In the genomic region with DNA sequence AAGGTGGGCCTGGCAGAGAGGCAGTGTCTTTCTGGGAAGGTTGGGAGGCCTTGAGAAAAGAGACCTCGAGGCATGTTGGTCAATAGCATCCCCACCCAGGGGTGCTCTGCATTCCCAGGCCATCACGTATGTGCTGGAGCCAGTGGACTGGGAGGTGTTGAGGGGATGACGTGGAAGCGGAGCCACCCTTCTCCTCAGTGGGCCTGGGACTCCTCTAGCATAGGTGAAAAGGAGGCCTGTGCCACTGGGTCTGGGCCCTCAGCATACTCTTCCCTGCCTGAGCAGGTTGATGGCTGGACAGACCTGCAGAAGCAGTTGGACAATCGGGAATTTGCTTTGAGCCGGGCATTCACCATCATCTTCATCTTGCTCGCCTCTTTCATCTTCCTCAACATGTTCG, we compare ENCODE assay signal across 16 cellular contexts. TPM values are rescaled to one million over a fixed set of nuclear protein-coding genes. Genes with fewer than 3 reads are reported as not detected.
DNase-seq lines count a peak whose midpoint lies in the region; ATAC-seq and TF ChIP-seq lines count a peak whose summit lies in the region.
"Had no signal": no experiment of that assay in that cellular context is flagged by ENCODE, and none has a peak within 500 bp of the region (broad histone marks: within the 10 kb centered on the region; RNA-seq: fewer than 3 reads in every experiment).

No MANE protein-coding gene starts in this region.

- peak; percentile 64 for DNase-seq in cardiac septum (ENCODE audit: low spot score)
- no peak for DNase-seq in right atrium auricular region (ENCODE audit: low spot score)
- DNase-seq in esophagus muscularis mucosa (ENCODE audit: extremely low spot score) = peak; percentile 77
- DNase-seq in sciatic nerve (ENCODE audit: low spot score) = peak; percentile 30
- DNase-seq in trophoblast cell = no peak
- DNase-seq in esophagus squamous epithelium (lab: John Stamatoyannopoulos, UW) = no peak
- DNase-seq: 8988T; CD4-positive, CD25-positive, alpha-beta regulatory T cell; DMS79; IMR-90 had no signal

- H3K9ac ChIP-seq in trophoblast cell (ENCODE audit: low read length) = no peak overlapping the region
- H3K9ac ChIP-seq: BLaER1 treated with 17β-estradiol and CSF1 and Interleukin-3, amounts not matched to agents 10 nM and 100 nM had no signal

- H2BK5ac ChIP-seq in trophoblast cell (ENCODE audit: low read depth, low read length, poor library complexity) = no peak overlapping the region

- H3K27me3 ChIP-seq in right atrium auricular region = no peaks in the 10 kb centered on the region
- H3K27me3 ChIP-seq in esophagus muscularis mucosa = no peaks in the 10 kb centered on the region
- no peaks in the 10 kb centered on the region for H3K27me3 ChIP-seq in trophoblast cell (ENCODE audit: insufficient read depth, low read length)
- no peaks in the 10 kb centered on the region for H3K27me3 ChIP-seq in esophagus squamous epithelium
- H3K27me3 ChIP-seq: BLaER1 treated with 17β-estradiol and CSF1 and Interleukin-3, amounts not matched to agents 10 nM and 100 nM had no signal

- intact Hi-C loops in cardiac septum (cut with DNase I) = no loop called here
- intact Hi-C loops in esophagus muscularis mucosa (cut with DNase I) = no loop called here
- intact Hi-C loops in sciatic nerve (cut with DNase I) = no loop called here
- intact Hi-C loops in esophagus squamous epithelium (cut with DNase I) = no loop called here

- no peak overlapping the region for H3K14ac ChIP-seq in trophoblast cell (ENCODE audit: low read length)

- H3K79me1 ChIP-seq in trophoblast cell (ENCODE audit: low read length) = no peaks in the 10 kb centered on the region

- no peak overlapping the region for H4K91ac ChIP-seq in trophoblast cell (ENCODE audit: low read depth, low read length)

- TF ChIP-seq EP300 in esophagus muscularis mucosa (IDR thresholded peaks at IDR 0.05) = no peak

- no peak overlapping the region for H3K4ac ChIP-seq in trophoblast cell (ENCODE audit: low read depth, low read length)

- H4K12ac ChIP-seq in trophoblast cell (ENCODE audit: low read depth, low read length) = no peak overlapping the region

- H4K8ac ChIP-seq in trophoblast cell (ENCODE audit: low read depth, low read length) = no peak overlapping the region

- no peak for TF ChIP-seq CTCF in right atrium auricular region (IDR thresholded peaks at IDR 0.05)
- no peak for TF ChIP-seq CTCF in esophagus muscularis mucosa (IDR thresholded peaks at IDR 0.05)
- TF ChIP-seq CTCF in esophagus squamous epithelium (IDR thresholded peaks at IDR 0.05) = no peak

- no peak overlapping the region for H3K4me2 ChIP-seq in trophoblast cell (ENCODE audit: low read length)
- H3K4me2 ChIP-seq: BLaER1 treated with 17β-estradiol and CSF1 and Interleukin-3, amounts not matched to agents 10 nM and 100 nM had no signal

- H3K23ac ChIP-seq in trophoblast cell (ENCODE audit: low read length) = no peak overlapping the region

- H2BK120ac ChIP-seq in trophoblast cell (ENCODE audit: insufficient read depth, low read length, poor library complexity) = no peak overlapping the region

- H3K4me1 ChIP-seq in right atrium auricular region (no peaks in the 10 kb centered on the region), esophagus muscularis mucosa (peaks cover 8 to 17% (median 11%) of the 10 kb centered on the region in 4 donors), trophoblast cell (ENCODE audit: control insufficient read depth in 1 of 2, insufficient read depth in 2 of 2, low read length in 2 of 2) (no peaks in the 10 kb centered on the region), esophagus squamous epithelium (peaks cover 3 to 14% (median 10%) of the 10 kb centered on the region in 3 donors)
- H3K4me1 ChIP-seq: BLaER1 treated with 17β-estradiol and CSF1 and Interleukin-3, amounts not matched to agents 10 nM and 100 nM had no signal

- H3K36me3 ChIP-seq in right atrium auricular region = no peaks in the 10 kb centered on the region
- H3K36me3 ChIP-seq in esophagus muscularis mucosa = no peaks in the 10 kb centered on the region
- no peaks in the 10 kb centered on the region for H3K36me3 ChIP-seq in trophoblast cell (ENCODE audit: control insufficient read depth in 1 of 2, insufficient read depth in 2 of 2, low read length in 2 of 2)
- H3K36me3 ChIP-seq in esophagus squamous epithelium = peaks cover 0 to 6% (median 0%) of the 10 kb centered on the region in 3 donors

- ATAC-seq in sciatic nerve (no peak), HG02970 (IDR thresholded peaks at IDR 0.05; ENCODE audit: low FRiP score, unreplicated experiment) (no peak)
- ATAC-seq: HCT116 had no signal

- 85% methylated on average over 7 of the region's 8 CpGs for WGBS in esophagus muscularis mucosa
- no CpG with 5 or more reads among the region's 8 CpGs for WGBS in trophoblast cell (ENCODE audit: extremely low coverage, insufficient coverage, insufficient read length)
- 88 to 100% methylated on average over 4 to 6 of the region's 8 CpGs for WGBS in esophagus squamous epithelium, 2 donors

- H3K9me3 ChIP-seq in right atrium auricular region = no peaks in the 10 kb centered on the region
- H3K9me3 ChIP-seq in esophagus muscularis mucosa = no peaks in the 10 kb centered on the region
- no peaks in the 10 kb centered on the region for H3K9me3 ChIP-seq in trophoblast cell (ENCODE audit: insufficient read depth, low read depth, low read length)
- H3K9me3 ChIP-seq in esophagus squamous epithelium = no peaks in the 10 kb centered on the region
- H3K9me3 ChIP-seq: BLaER1 treated with 17β-estradiol and CSF1 and Interleukin-3, amounts not matched to agents 10 nM and 100 nM had no signal

- H2AFZ ChIP-seq in trophoblast cell (ENCODE audit: insufficient read depth, low read length, poor library complexity) = no peak overlapping the region

- H3K79me2 ChIP-seq in trophoblast cell (ENCODE audit: control insufficient read depth, insufficient read depth, low read length, poor library complexity) = no peaks in the 10 kb centered on the region

- no peak overlapping the region for H3K18ac ChIP-seq in trophoblast cell (ENCODE audit: low read length)

- H3K4me3 ChIP-seq in right atrium auricular region (no peak overlapping the region), esophagus muscularis mucosa (no peak overlapping the region), trophoblast cell (ENCODE audit: low read depth, low read length) (no peak overlapping the region), esophagus squamous epithelium (no peak overlapping the region)
- H3K4me3 ChIP-seq: BLaER1 treated with 17β-estradiol and CSF1 and Interleukin-3, amounts not matched to agents 10 nM and 100 nM had no signal

- TF ChIP-seq POLR2A in esophagus muscularis mucosa (IDR thresholded peaks at IDR 0.05; ENCODE audit: low read depth) (no peak), esophagus squamous epithelium (IDR thresholded peaks at IDR 0.05) (no peak)

- no peak overlapping the region for H3K27ac ChIP-seq in right atrium auricular region
- no peak overlapping the region for H3K27ac ChIP-seq in esophagus muscularis mucosa (replicated peaks in 1 of 4)
- H3K27ac ChIP-seq in trophoblast cell (ENCODE audit: low read depth, low read length) = no peak overlapping the region
- no peak overlapping the region for H3K27ac ChIP-seq in esophagus squamous epithelium
- H3K27ac ChIP-seq: BLaER1 treated with 17β-estradiol and CSF1 and Interleukin-3, amounts not matched to agents 10 nM and 100 nM had no signal

- H2BK12ac ChIP-seq in trophoblast cell (ENCODE audit: low read length) = no peak overlapping the region

- no peak overlapping the region for H2AK5ac ChIP-seq in trophoblast cell (ENCODE audit: low read length)

RNA-seq across cellular contexts. Expression of gene PITX1, which starts 25.5 kb away (rescaled TPM):
- total RNA-seq in cardiac septum (0.83 TPM), right atrium auricular region (not detected), esophagus muscularis mucosa (1 to 10 TPM; 3.7 to 8.7 (median 6.2) TPM), sciatic nerve (3.6 TPM), esophagus squamous epithelium (1,000 to 10,000 TPM in 1 of 4 donors, 100 to 1,000 TPM in 3; 571 to 1,232 (median 680) TPM)
- polyA plus RNA-seq in trophoblast cell (2013) = 22.0 and 23.6 TPM in 2 replicates
- total RNA-seq: CD4-positive, CD25-positive, alpha-beta regulatory T cell; H1 had no signal
- polyA plus RNA-seq: CD4-positive, CD25-positive, alpha-beta regulatory T cell had no signal

RNA-seq across cellular contexts. Expression of gene CATSPER3, which starts 40.8 kb away (rescaled TPM):
- total RNA-seq in cardiac septum (0.54 TPM), right atrium auricular region (under 1 TPM; 0.39 to 0.44 TPM), esophagus muscularis mucosa (under 1 TPM in 2 of 4 donors, not detected in 2; 0.42 to 0.65 TPM), sciatic nerve (0.80 TPM), esophagus squamous epithelium (under 1 TPM in 2 of 4 donors, not detected in 2; 0.23 to 0.76 TPM)
- 0.07 and 0.11 TPM in 2 replicates for polyA plus RNA-seq in trophoblast cell (2013)
- total RNA-seq: G401, H1, HT-29 had no signal

Comparison
In these comparisons a context has a peak if more than half of its experiments do, and no peak if none do; other contexts are left out.
1. DNase-seq: peak in cardiac septum (single experiment), esophagus muscularis mucosa (single experiment) and sciatic nerve (single experiment); none in right atrium auricular region (single experiment), trophoblast cell (0 of 2) and esophagus squamous epithelium (single experiment).
2. RNA of gene PITX1, which starts 25.5 kb away (total RNA-seq): 571 to 1,232 TPM in esophagus squamous epithelium; 3.7 to 8.7 TPM in esophagus muscularis mucosa, 3.6 TPM in sciatic nerve (single experiment), 0.83 TPM in cardiac septum (single experiment) and not detected in right atrium auricular region; every median in the first group is over 10 times any median in the second.